Comparison of ENCODE assay signal across 22 cellular contexts in the genomic region with DNA sequence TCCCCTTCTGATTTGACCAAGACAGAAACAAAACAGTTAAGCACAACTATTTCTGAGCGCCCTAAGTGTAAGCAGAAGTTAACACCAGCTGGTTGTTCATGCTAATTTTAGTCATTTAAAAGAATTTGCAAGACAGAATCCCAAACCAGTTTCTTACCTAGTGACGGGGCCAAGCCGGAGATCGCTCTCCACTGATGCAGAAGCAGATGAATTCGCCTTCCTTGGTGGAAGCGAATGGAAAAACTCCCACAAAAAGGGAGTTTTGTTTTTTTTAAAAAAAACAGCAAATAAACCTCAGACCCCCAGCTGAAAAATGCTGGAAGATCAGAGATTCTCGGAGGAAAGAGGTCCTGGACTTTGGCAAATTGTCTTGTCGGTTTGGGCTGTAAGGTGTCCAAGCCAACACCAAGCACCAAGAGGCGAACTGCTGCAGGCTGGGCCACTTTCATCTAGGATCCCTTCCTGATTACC. TPM values are rescaled to one million over a fixed set of nuclear protein-coding genes. Genes with fewer than 3 reads are reported as not detected.
DNase-seq lines count a peak whose midpoint lies in the region; ATAC-seq and TF ChIP-seq lines count a peak whose summit lies in the region.
"Had no signal": no experiment of that assay in that cellular context is flagged by ENCODE, and none has a peak within 500 bp of the region (broad histone marks: within the 10 kb centered on the region; RNA-seq: fewer than 3 reads in every experiment).

No MANE protein-coding gene starts in this region.

- H3K9me3 Mint-ChIP-seq in IgD-negative memory B cell (peaks cover 0 to 3% (median 0%) of the 10 kb centered on the region in 3 donors), endodermal cell (no peaks in the 10 kb centered on the region), HFFc6 (no peaks in the 10 kb centered on the region)
- peaks cover 0 to 1% of the 10 kb centered on the region in 2 donors for H3K9me3 Mint-ChIP-seq in stimulated activated naive B cell treated with anti-CD40 and anti-IgM and Interleukin-4, amounts not matched to agents 10 μg/mL and 1 μg/mL and 100 μg/mL, for 72 hours
- no peaks in the 10 kb centered on the region for H3K9me3 Mint-ChIP-seq in activated CD4-positive, alpha-beta T cell treated with anti-CD3 and anti-CD28 coated beads, Interleukin-2, amount 10 ng/mL, durations not matched to agents 7 days and 5 days
- H3K9me3 Mint-ChIP-seq: activated T-helper 2 cell treated with anti-CD3 and anti-CD28 coated beads, Interferon-gamma antibody, Interleukin-2, Interleukin-4, amounts not matched to agents 10 μg/mL and 5 μg/mL and 100 μg/mL, durations not matched to agents 14 hours and 24 hours and 36 hours; T-helper 2 cell treated with Interferon-gamma antibody and Interleukin-4, amounts not matched to agents 5 μg/mL and 100 μg/mL, for 36 hours had no signal

- H3K27ac ChIP-seq in endodermal cell (ENCODE audit: low read depth, low read length), result no peak overlapping the region
- H3K27ac ChIP-seq: 22Rv1, upper lobe of right lung had no signal

- POLR2A ChIA-PET in activated CD4-positive, alpha-beta T cell treated with anti-CD3 and anti-CD28 coated beads, Interleukin-2, amount 10 ng/mL, durations not matched to agents 7 days and 5 days (lab: Charles Lee), result no interaction called here

- peak overlapping the region; percentile 76 to 95 (median 84) for H3K4me3 Mint-ChIP-seq in IgD-negative memory B cell
- H3K4me3 Mint-ChIP-seq in endodermal cell, result no peak overlapping the region
- H3K4me3 Mint-ChIP-seq in stimulated activated naive B cell treated with anti-CD40 and anti-IgM and Interleukin-4, amounts not matched to agents 10 μg/mL and 1 μg/mL and 100 μg/mL, for 72 hours, result peak overlapping the region; percentile 65 to 69
- no peak overlapping the region for H3K4me3 Mint-ChIP-seq in HFFc6
- H3K4me3 Mint-ChIP-seq in activated CD4-positive, alpha-beta T cell treated with anti-CD3 and anti-CD28 coated beads, Interleukin-2, amount 10 ng/mL, durations not matched to agents 7 days and 5 days, result no peak overlapping the region
- H3K4me3 Mint-ChIP-seq: nephron progenitor cell; T-helper 2 cell treated with Interferon-gamma antibody and Interleukin-4, amounts not matched to agents 5 μg/mL and 100 μg/mL, for 36 hours had no signal

- no peaks in the 10 kb centered on the region for H3K27me3 ChIP-seq in endodermal cell (ENCODE audit: control insufficient read depth, insufficient read depth, low read length, poor library complexity, severe bottlenecking)
- H3K27me3 ChIP-seq: BE2C, MG63, Peyer's patch, upper lobe of right lung had no signal

- 60 to 68% methylated on average over 8 to 9 of the region's 9 CpGs for WGBS in endodermal cell (ENCODE audit: insufficient coverage in 1 of 2, insufficient read length in 1 of 2), 2 experiments

- peak overlapping the region; percentile 85 to 96 (median 96) for H3K27ac Mint-ChIP-seq in IgD-negative memory B cell
- H3K27ac Mint-ChIP-seq in endodermal cell, result peak overlapping the region; percentile 82
- H3K27ac Mint-ChIP-seq in stimulated activated naive B cell treated with anti-CD40 and anti-IgM and Interleukin-4, amounts not matched to agents 10 μg/mL and 1 μg/mL and 100 μg/mL, for 72 hours, result peak overlapping the region; percentile 94
- H3K27ac Mint-ChIP-seq in HFFc6, result no peak overlapping the region
- no peak overlapping the region for H3K27ac Mint-ChIP-seq in activated CD4-positive, alpha-beta T cell treated with anti-CD3 and anti-CD28 coated beads, Interleukin-2, amount 10 ng/mL, durations not matched to agents 7 days and 5 days
- H3K27ac Mint-ChIP-seq: activated T-helper 2 cell treated with anti-CD3 and anti-CD28 coated beads, Interferon-gamma antibody, Interleukin-2, Interleukin-4, amounts not matched to agents 10 μg/mL and 5 μg/mL and 100 μg/mL, durations not matched to agents 14 hours and 24 hours and 36 hours; nephron progenitor cell; T-helper 2 cell treated with Interferon-gamma antibody and Interleukin-4, amounts not matched to agents 5 μg/mL and 100 μg/mL, for 36 hours had no signal

- no peaks in the 10 kb centered on the region for H3K36me3 ChIP-seq in endodermal cell (ENCODE audit: control insufficient read depth, insufficient read depth, low read length)
- H3K36me3 ChIP-seq: BE2C, MG63, Peyer's patch, upper lobe of right lung had no signal

- H3K4me1 Mint-ChIP-seq in IgD-negative memory B cell, result peaks cover 41 to 55% (median 49%) of the 10 kb centered on the region in 3 donors
- peaks cover 2% of the 10 kb centered on the region for H3K4me1 Mint-ChIP-seq in endodermal cell
- H3K4me1 Mint-ChIP-seq in stimulated activated naive B cell treated with anti-CD40 and anti-IgM and Interleukin-4, amounts not matched to agents 10 μg/mL and 1 μg/mL and 100 μg/mL, for 72 hours, result peaks cover 30 to 70% of the 10 kb centered on the region in 2 donors
- no peaks in the 10 kb centered on the region for H3K4me1 Mint-ChIP-seq in HFFc6 (ENCODE audit: low read depth)
- H3K4me1 Mint-ChIP-seq in activated CD4-positive, alpha-beta T cell treated with anti-CD3 and anti-CD28 coated beads, Interleukin-2, amount 10 ng/mL, durations not matched to agents 7 days and 5 days, result peaks cover 6% of the 10 kb centered on the region

- H3K9ac ChIP-seq in endodermal cell (ENCODE audit: extremely low read depth, low read length, poor library complexity, severe bottlenecking), result no peak overlapping the region

- CTCF ChIA-PET in activated CD4-positive, alpha-beta T cell treated with anti-CD3 and anti-CD28 coated beads, Interleukin-2, amount 10 ng/mL, durations not matched to agents 7 days and 5 days (lab: Charles Lee), result interaction anchor here (1.2 kb wide), 1 partner anchor 11 kb away, joined by 5 read pairs; no protein-coding TSS in a partner anchor

- peak; percentile 47 to 50 for ATAC-seq in stimulated activated naive B cell treated with anti-CD40 and anti-IgM and Interleukin-4, amounts not matched to agents 10 μg/mL and 1 μg/mL and 100 μg/mL, for 72 hours (replicated peaks)
- ATAC-seq: upper lobe of right lung had no signal

- H3K27me3 Mint-ChIP-seq in IgD-negative memory B cell, result peaks cover 2% of the 10 kb centered on the region
- no peaks in the 10 kb centered on the region for H3K27me3 Mint-ChIP-seq in endodermal cell (ENCODE audit: insufficient read depth)
- H3K27me3 Mint-ChIP-seq in stimulated activated naive B cell treated with anti-CD40 and anti-IgM and Interleukin-4, amounts not matched to agents 10 μg/mL and 1 μg/mL and 100 μg/mL, for 72 hours, result no peaks in the 10 kb centered on the region
- no peaks in the 10 kb centered on the region; the same call in 1 of the 2 replicates for H3K27me3 Mint-ChIP-seq in HFFc6 (ENCODE audit: insufficient read depth)
- H3K27me3 Mint-ChIP-seq in activated CD4-positive, alpha-beta T cell treated with anti-CD3 and anti-CD28 coated beads, Interleukin-2, amount 10 ng/mL, durations not matched to agents 7 days and 5 days, result no peaks in the 10 kb centered on the region

- no peaks in the 10 kb centered on the region for H3K9me3 ChIP-seq in endodermal cell (ENCODE audit: control insufficient read depth, low read length)
- H3K9me3 ChIP-seq: BE2C, MG63, Peyer's patch, upper lobe of right lung had no signal

- H3K4me3 ChIP-seq in endodermal cell (ENCODE audit: low read length), result no peak overlapping the region
- H3K4me3 ChIP-seq: MG63, Peyer's patch, skin epidermis, upper lobe of right lung had no signal

- peaks cover 2% of the 10 kb centered on the region for H3K36me3 Mint-ChIP-seq in IgD-negative memory B cell
- H3K36me3 Mint-ChIP-seq in endodermal cell (ENCODE audit: low read depth), result peaks cover 7% of the 10 kb centered on the region
- peaks cover 7 to 17% of the 10 kb centered on the region in 2 donors for H3K36me3 Mint-ChIP-seq in stimulated activated naive B cell treated with anti-CD40 and anti-IgM and Interleukin-4, amounts not matched to agents 10 μg/mL and 1 μg/mL and 100 μg/mL, for 72 hours
- H3K36me3 Mint-ChIP-seq in HFFc6 (ENCODE audit: low read depth), result no peaks in the 10 kb centered on the region
- no peaks in the 10 kb centered on the region for H3K36me3 Mint-ChIP-seq in activated CD4-positive, alpha-beta T cell treated with anti-CD3 and anti-CD28 coated beads, Interleukin-2, amount 10 ng/mL, durations not matched to agents 7 days and 5 days (ENCODE audit: low read depth)

- no peaks in the 10 kb centered on the region for H3K4me1 ChIP-seq in endodermal cell (ENCODE audit: control insufficient read depth, insufficient read depth, low read length)
- H3K4me1 ChIP-seq: BE2C, Peyer's patch, upper lobe of right lung had no signal

- DNase-seq in DMS 273 (lab: John Stamatoyannopoulos, UW; ENCODE audit: unreplicated experiment) (peak; percentile 8), DMS 273 treated with DMSO at 0.1 percent for 48 hours (lab: John Stamatoyannopoulos, UW) (no peak), endodermal cell (peak; percentile 69), HFFc6 (no peak), DMS53 (lab: John Stamatoyannopoulos, UW) (no peak)
- DNase-seq in stimulated activated naive B cell treated with anti-CD40 and anti-IgM and Interleukin-4, amounts not matched to agents 10 μg/mL and 1 μg/mL and 100 μg/mL, for 72 hours, result no peak
- DNase-seq in activated CD4-positive, alpha-beta T cell treated with anti-CD3 and anti-CD28 coated beads, Interleukin-2, amount 10 ng/mL, durations not matched to agents 7 days and 5 days, result no peak
- DNase-seq: BE2C; MG63; midbrain; NCI-H1694 treated with DMSO at 0.1 percent for 48 hours; NCI-H774; nephron progenitor cell; stimulated activated CD4-positive, alpha-beta T cell treated with anti-CD3 and anti-CD28 coated beads, Interleukin-2, amount 100 ng/mL, for 48 hours; upper lobe of right lung had no signal

- TF ChIP-seq CTCF in endodermal cell (conservative IDR thresholded peaks at IDR 0.05) (no peak), HFFc6 (IDR thresholded peaks at IDR 0.05) (no peak)

RNA-seq across cellular contexts. Expression of a gene that starts 47.4 kb away (rescaled TPM):
- polyA plus RNA-seq in IgD-negative memory B cell, result 1.0 TPM
- 10 to 100 TPM in 1 of 2 donors, 1 to 10 TPM in 1; 8.9 to 38.8 TPM for total RNA-seq in endodermal cell
- 43.8 TPM for polyA plus RNA-seq in endodermal cell (2013, experiment 1 of 2)
- polyA plus RNA-seq in endodermal cell (2013, experiment 2 of 2), result 35.4 TPM
- under 1 TPM; 0.12 to 0.41 (median 0.23) TPM for total RNA-seq in HFFc6 (2021; fragmentation: NEBNext Ultra II Directional; extraction: Animal tissue kit (Norgen Biotek cat#: 25700))
- under 1 TPM; 0.50 to 0.69 TPM for total RNA-seq in activated CD4-positive, alpha-beta T cell treated with anti-CD3 and anti-CD28 coated beads, Interleukin-2, amount 10 ng/mL, durations not matched to agents 7 days and 5 days
- total RNA-seq: H4 had no signal

Comparison
In these comparisons a context has a peak if more than half of its experiments do, and no peak if none do; other contexts are left out.
1. DNase-seq: peak in DMS 273 (single experiment) and endodermal cell (single experiment); none in DMS 273 treated with DMSO at 0.1 percent for 48 hours (single experiment), stimulated activated naive B cell treated with anti-CD40 and anti-IgM and Interleukin-4, amounts not matched to agents 10 μg/mL and 1 μg/mL and 100 μg/mL, for 72 hours (single experiment), HFFc6 (single experiment), DMS53 (single experiment) and activated CD4-positive, alpha-beta T cell treated with anti-CD3 and anti-CD28 coated beads, Interleukin-2, amount 10 ng/mL, durations not matched to agents 7 days and 5 days (single experiment).
2. H3K27ac Mint-ChIP-seq: peak in IgD-negative memory B cell (3 of 3), endodermal cell (single experiment) and stimulated activated naive B cell treated with anti-CD40 and anti-IgM and Interleukin-4, amounts not matched to agents 10 μg/mL and 1 μg/mL and 100 μg/mL, for 72 hours (single experiment); none in HFFc6 (single experiment) and activated CD4-positive, alpha-beta T cell treated with anti-CD3 and anti-CD28 coated beads, Interleukin-2, amount 10 ng/mL, durations not matched to agents 7 days and 5 days (single experiment).
3. H3K4me3 Mint-ChIP-seq: peak in IgD-negative memory B cell (4 of 4) and stimulated activated naive B cell treated with anti-CD40 and anti-IgM and Interleukin-4, amounts not matched to agents 10 μg/mL and 1 μg/mL and 100 μg/mL, for 72 hours (2 of 2); none in endodermal cell (single experiment), HFFc6 (single experiment) and activated CD4-positive, alpha-beta T cell treated with anti-CD3 and anti-CD28 coated beads, Interleukin-2, amount 10 ng/mL, durations not matched to agents 7 days and 5 days (single experiment).
4. RNA of a gene that starts 47.4 kb away (total RNA-seq): 8.9 to 38.8 TPM in endodermal cell; 0.50 to 0.69 TPM in activated CD4-positive, alpha-beta T cell treated with anti-CD3 and anti-CD28 coated beads, Interleukin-2, amount 10 ng/mL, durations not matched to agents 7 days and 5 days and 0.12 to 0.41 TPM in HFFc6; every median in the first group is over 4 times any median in the second.